In genomic region chr20:63312268-63312667, GRCh38 we compare ENCODE assay signal across 15 cellular contexts. TPM values are rescaled to one million over a fixed set of nuclear protein-coding genes. Genes with fewer than 3 reads are reported as not detected.
DNase-seq lines count a peak whose midpoint lies in the region; ATAC-seq and FAIRE-seq lines count a peak whose summit lies in the region.
"Had no signal": no experiment of that assay in that cellular context is flagged by ENCODE, and none has a peak within 500 bp of the region (broad histone marks: within the 10 kb centered on the region; RNA-seq: fewer than 3 reads in every experiment).

No MANE protein-coding gene starts in this region.

- H3K27ac Mint-ChIP-seq in activated T-helper 17 cell treated with anti-CD3 and anti-CD28 coated beads, Interleukin-2, amount 50 U/mL, for 72 hours: no peak overlapping the region
- H3K27ac Mint-ChIP-seq: CD4-positive, CD25-positive, alpha-beta regulatory T cell had no signal

- peak; percentile 55 for FAIRE-seq in urothelium cell line (lab: Jason Lieb, UNC)

- H3K36me3 Mint-ChIP-seq in activated T-helper 17 cell treated with anti-CD3 and anti-CD28 coated beads, Interleukin-2, amount 50 U/mL, for 72 hours (ENCODE audit: low read depth): no peaks in the 10 kb centered on the region
- H3K36me3 Mint-ChIP-seq: CD4-positive, CD25-positive, alpha-beta regulatory T cell had no signal

- H3K27me3 Mint-ChIP-seq in activated T-helper 17 cell treated with anti-CD3 and anti-CD28 coated beads, Interleukin-2, amount 50 U/mL, for 72 hours: peaks cover 3% of the 10 kb centered on the region
- H3K27me3 Mint-ChIP-seq: CD4-positive, CD25-positive, alpha-beta regulatory T cell had no signal

- no peak for ATAC-seq in activated T-helper 17 cell treated with anti-CD3 and anti-CD28 coated beads, Interleukin-2, amount 50 U/mL, for 72 hours (replicated peaks)
- no peak for ATAC-seq in HG02610 (IDR thresholded peaks at IDR 0.05; ENCODE audit: unreplicated experiment)

- H3K4me3 Mint-ChIP-seq in activated T-helper 17 cell treated with anti-CD3 and anti-CD28 coated beads, Interleukin-2, amount 50 U/mL, for 72 hours: no peak overlapping the region
- H3K4me3 Mint-ChIP-seq: CD4-positive, CD25-positive, alpha-beta regulatory T cell had no signal

- peak; percentile 43 for DNase-seq in DMS 273 (lab: John Stamatoyannopoulos, UW; ENCODE audit: unreplicated experiment)
- no peak for DNase-seq in DMS 273 treated with DMSO at 0.1 percent for 48 hours (lab: John Stamatoyannopoulos, UW)
- peak; percentile 11 for DNase-seq in COLO668 (lab: John Stamatoyannopoulos, UW; ENCODE audit: unreplicated experiment)
- DNase-seq in left kidney (ENCODE audit: low read depth, low spot score): peak; percentile 49
- no peak for DNase-seq in urothelium cell line (ENCODE audit: low spot score)
- DNase-seq: CD4-positive, CD25-positive, alpha-beta regulatory T cell; GF-D8; HCEC 1CT; KBM-7 had no signal

- H3K9me3 Mint-ChIP-seq in activated T-helper 17 cell treated with anti-CD3 and anti-CD28 coated beads, Interleukin-2, amount 50 U/mL, for 72 hours: no peaks in the 10 kb centered on the region

- H3K4me1 Mint-ChIP-seq in activated T-helper 17 cell treated with anti-CD3 and anti-CD28 coated beads, Interleukin-2, amount 50 U/mL, for 72 hours: no peaks in the 10 kb centered on the region
- H3K4me1 Mint-ChIP-seq: CD4-positive, CD25-positive, alpha-beta regulatory T cell had no signal

RNA-seq across cellular contexts. Expression of gene COL20A1, which starts 19.3 kb away (rescaled TPM):
- under 1 TPM; 0.16 to 0.17 TPM for total RNA-seq in activated T-helper 17 cell treated with anti-CD3 and anti-CD28 coated beads, Interleukin-2, amount 50 U/mL, for 72 hours
- total RNA-seq: A673, IMR-90 had no signal

RNA-seq across cellular contexts. Expression of gene ARFGAP1, which starts 39.7 kb away (rescaled TPM):
- 10 to 100 TPM; 63.1 to 70.5 TPM for total RNA-seq in activated T-helper 17 cell treated with anti-CD3 and anti-CD28 coated beads, Interleukin-2, amount 50 U/mL, for 72 hours

RNA-seq across cellular contexts. Expression of gene CHRNA4, which starts 48.9 kb away (rescaled TPM):
- total RNA-seq in activated T-helper 17 cell treated with anti-CD3 and anti-CD28 coated beads, Interleukin-2, amount 50 U/mL, for 72 hours: not detected
- total RNA-seq: CD4-positive, CD25-positive, alpha-beta regulatory T cell; H4; HT-29; IMR-90 had no signal

RNA-seq across cellular contexts. Expression of gene NKAIN4, which starts 58.0 kb away (rescaled TPM):
- total RNA-seq in activated T-helper 17 cell treated with anti-CD3 and anti-CD28 coated beads, Interleukin-2, amount 50 U/mL, for 72 hours: not detected
- total RNA-seq: A673; CD4-positive, CD25-positive, alpha-beta regulatory T cell; H4; HT-29; IMR-90 had no signal

Comparison
In these comparisons a context has a peak if more than half of its experiments do, and no peak if none do; other contexts are left out.
1. DNase-seq: peak in DMS 273 (single experiment), COLO668 (single experiment) and left kidney (single experiment); none in DMS 273 treated with DMSO at 0.1 percent for 48 hours (single experiment) and urothelium cell line (single experiment).